In the genomic region with DNA sequence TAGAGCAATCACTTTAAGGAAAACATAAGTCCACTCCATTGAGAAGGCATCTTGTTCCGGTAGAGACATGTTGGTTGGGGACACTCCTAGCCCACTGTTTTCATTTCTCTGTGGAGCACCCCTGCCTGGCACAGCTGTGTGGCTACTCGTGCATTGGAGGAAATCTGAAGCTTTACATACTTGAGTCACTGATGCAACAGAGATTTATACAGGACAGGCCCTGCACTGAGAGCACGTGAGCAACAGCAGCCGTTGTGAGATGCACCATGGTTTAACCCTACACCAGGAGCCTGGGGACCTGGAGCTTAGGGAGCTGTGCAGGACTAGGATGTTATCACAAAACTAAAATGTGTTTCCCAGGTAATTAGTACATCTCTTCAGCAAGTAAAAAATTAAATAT, we compare ENCODE assay signal across 30 cellular contexts.
"Had no signal": no experiment of that assay in that cellular context is flagged by ENCODE, and none has a peak within 500 bp of the region (broad histone marks: within the 10 kb centered on the region; RNA-seq: fewer than 3 reads in every experiment).

No MANE protein-coding gene starts in this region.

- H2AFZ ChIP-seq: PC-9 had no signal

- H3K27ac Mint-ChIP-seq: activated B cell treated with CpG ODN at 0.5 μM for 24 hours; activated CD4-positive, alpha-beta T cell treated with anti-CD3 and anti-CD28 coated beads, Interleukin-2, amount 10 ng/mL, durations not matched to agents 24 days and 14 days; activated CD8-positive, alpha-beta memory T cell treated with anti-CD3 and anti-CD28 coated beads, Interleukin-2, amount 10 ng/mL, durations not matched to agents 7 days and 5 days; activated naive CD4-positive, alpha-beta T cell treated with anti-CD3 and anti-CD28 coated beads, Interleukin-2, amount 50 U/mL, for 72 hours; activated naive CD8-positive, alpha-beta T cell treated with anti-CD3 and anti-CD28 coated beads, Interleukin-2, amount 50 U/mL, for 24 hours; T-cell had no signal

- H3K4me1 ChIP-seq: ascending aorta, body of pancreas had no signal

- H3K27ac ChIP-seq: ascending aorta, body of pancreas, PC-9 had no signal

- H3K36me3 Mint-ChIP-seq: activated CD8-positive, alpha-beta memory T cell treated with anti-CD3 and anti-CD28 coated beads, Interleukin-2, amount 10 ng/mL, durations not matched to agents 7 days and 5 days; T-cell had no signal

- H3K27me3 ChIP-seq: ascending aorta, body of pancreas had no signal

- H3K4me2 ChIP-seq: PC-9 had no signal

- ATAC-seq: activated CD8-positive, alpha-beta memory T cell treated with anti-CD3 and anti-CD28 coated beads, Interleukin-2, amount 10 ng/mL, durations not matched to agents 7 days and 5 days; activated naive CD4-positive, alpha-beta T cell treated with anti-CD3 and anti-CD28 coated beads, Interleukin-2, amount 50 U/mL, for 72 hours; activated T-cell treated with anti-CD3 and anti-CD28 coated beads, Interleukin-2, amount 50 U/mL, for 4 hours; body of pancreas; K562; T-cell had no signal

- H3K4me3 ChIP-seq: ascending aorta, body of pancreas, K562, PC-9 had no signal

- H3K27me3 Mint-ChIP-seq: activated B cell treated with CpG ODN at 0.5 μM for 24 hours; activated CD4-positive, alpha-beta T cell treated with anti-CD3 and anti-CD28 coated beads, Interleukin-2, amount 10 ng/mL, durations not matched to agents 24 days and 14 days; activated CD8-positive, alpha-beta memory T cell treated with anti-CD3 and anti-CD28 coated beads, Interleukin-2, amount 10 ng/mL, durations not matched to agents 7 days and 5 days; activated naive CD8-positive, alpha-beta T cell treated with anti-CD3 and anti-CD28 coated beads, Interleukin-2, amount 50 U/mL, for 24 hours had no signal

- H3K4me1 Mint-ChIP-seq: activated B cell treated with CpG ODN at 0.5 μM for 24 hours; activated CD4-positive, alpha-beta T cell treated with anti-CD3 and anti-CD28 coated beads, Interleukin-2, amount 10 ng/mL, durations not matched to agents 24 days and 14 days; activated CD8-positive, alpha-beta memory T cell treated with anti-CD3 and anti-CD28 coated beads, Interleukin-2, amount 10 ng/mL, durations not matched to agents 7 days and 5 days; activated naive CD8-positive, alpha-beta T cell treated with anti-CD3 and anti-CD28 coated beads, Interleukin-2, amount 50 U/mL, for 24 hours; T-cell had no signal

- H3K9me3 ChIP-seq: ascending aorta, body of pancreas had no signal

- DNase-seq: activated B cell treated with CpG ODN at 0.5 μM for 24 hours; activated CD4-positive, alpha-beta T cell treated with anti-CD3 and anti-CD28 coated beads for 1 hour; activated CD4-positive, alpha-beta T cell treated with anti-CD3 and anti-CD28 coated beads, Interleukin-2, amount 10 ng/mL, durations not matched to agents 24 days and 14 days; activated CD4-positive, alpha-beta T cell treated with anti-CD3 and anti-CD28 coated beads, Interleukin-2, amount 50 U/mL, for 48 hours; activated CD8-positive, alpha-beta memory T cell treated with anti-CD3 and anti-CD28 coated beads, Interleukin-2, amount 10 ng/mL, durations not matched to agents 7 days and 5 days; activated effector memory CD4-positive, alpha-beta T cell treated with anti-CD3 and anti-CD28 coated beads, Interleukin-2, amount 50 U/mL, for 16 hours; activated naive CD4-positive, alpha-beta T cell treated with Interleukin-2 at 50 U/mL for 16 hours; activated naive CD8-positive, alpha-beta T cell treated with anti-CD3 and anti-CD28 coated beads, Interleukin-2, amount 50 U/mL, for 24 hours; activated T-cell treated with anti-CD3 and anti-CD28 coated beads, Interleukin-2, amount 50 U/mL, for 4 hours; amniotic stem cell; body of pancreas; central memory CD4-positive, alpha-beta T cell; Karpas-422; MM.1S; NCI-H1417; NCI-H1930; NCI-H2107; NCI-H510A treated with DMSO at 0.1 percent for 48 hours; NCI-H69; NK-92 treated with Interleukin-12 subunit alpha and Interleukin-12 subunit beta, amount 100 ng/mL, for 24 hours; PC-9; SIG-M5; T-cell; T-helper 2 cell; T1000 had no signal

- H3K4me3 Mint-ChIP-seq: activated B cell treated with CpG ODN at 0.5 μM for 24 hours; activated CD4-positive, alpha-beta T cell treated with anti-CD3 and anti-CD28 coated beads, Interleukin-2, amount 10 ng/mL, durations not matched to agents 24 days and 14 days; activated CD8-positive, alpha-beta memory T cell treated with anti-CD3 and anti-CD28 coated beads, Interleukin-2, amount 10 ng/mL, durations not matched to agents 7 days and 5 days; activated naive CD8-positive, alpha-beta T cell treated with anti-CD3 and anti-CD28 coated beads, Interleukin-2, amount 50 U/mL, for 24 hours; activated T-cell treated with anti-CD3 and anti-CD28 coated beads, Interleukin-2, amount 50 U/mL, for 4 hours; T-cell had no signal

- H3K36me3 ChIP-seq: ascending aorta had no signal

- FAIRE-seq: bronchial epithelial cell, K562, TTC549 had no signal
